In the genomic region with DNA sequence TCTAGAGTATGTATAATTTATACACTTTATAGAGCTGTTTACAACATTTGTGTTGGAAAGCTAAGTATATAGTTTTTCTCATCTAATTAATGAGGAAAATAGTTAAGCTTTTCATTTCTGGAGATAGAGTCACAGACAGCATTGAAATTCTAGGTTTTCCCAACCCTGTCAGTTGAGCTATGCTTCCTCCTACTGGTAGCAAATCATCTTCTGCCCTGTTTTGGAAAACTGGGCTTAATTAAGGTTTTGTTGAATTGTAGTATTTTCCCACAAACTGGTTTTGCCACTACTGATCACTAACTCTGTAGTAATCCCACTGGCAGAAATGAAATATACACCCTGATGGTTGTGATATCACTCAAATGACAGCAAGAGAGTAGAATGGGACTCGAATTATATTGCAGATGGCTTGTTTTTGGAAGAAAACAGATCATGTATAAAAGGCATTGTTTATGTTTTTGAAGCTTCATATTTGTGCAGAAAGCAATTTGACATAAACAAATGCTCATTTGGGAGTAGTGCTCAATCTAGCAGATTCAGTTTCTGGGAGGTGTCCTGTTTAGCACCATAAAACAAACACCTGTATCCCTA, we compare ENCODE assay signal across 10 cellular contexts. TPM values are rescaled to one million over a fixed set of nuclear protein-coding genes. Genes with fewer than 3 reads are reported as not detected.
DNase-seq lines count a peak whose midpoint lies in the region; ATAC-seq and TF ChIP-seq lines count a peak whose summit lies in the region.
"Had no signal": no experiment of that assay in that cellular context is flagged by ENCODE, and none has a peak within 500 bp of the region (broad histone marks: within the 10 kb centered on the region; RNA-seq: fewer than 3 reads in every experiment).

No MANE protein-coding gene starts in this region.

- H3K4me3 ChIP-seq in AG10803 (ENCODE audit: low read length) (no peak overlapping the region), HAP-1 (no peak overlapping the region)

- H3K4me1 ChIP-seq in HAP-1 = no peaks in the 10 kb centered on the region

- H3K36me3 ChIP-seq in HAP-1 (replicated peaks) = peaks cover 20% of the 10 kb centered on the region; the same call in 1 of the 2 replicates
- H3K36me3 ChIP-seq: neutrophil had no signal

- in situ Hi-C loops in HAP-1 (cut with MboI; ENCODE audit: low sequenced_read_pairs) = no loop called here

- DNase-seq in AG10803 (ENCODE audit: low read depth) (peak; percentile 43), dermis blood vessel endothelial cell (peak; percentile 15), midbrain (lab: John Stamatoyannopoulos, UW) (peak; percentile 57), NCI-H510A treated with DMSO at 0.1 percent for 48 hours (lab: John Stamatoyannopoulos, UW) (no peak), omental fat pad (ENCODE audit: low spot score) (no peak), HAP-1 (ENCODE audit: low spot score in 2 of 2) (no peak)
- DNase-seq in activated naive CD4-positive, alpha-beta T cell treated with anti-CD3 and anti-CD28 coated beads, Interleukin-2, amount 50 U/mL, for 16 hours = no peak
- DNase-seq: cortex of kidney had no signal

- TF ChIP-seq CTCF in AG10803 (conservative IDR thresholded peaks at IDR 0.05; ENCODE audit: low read length) = peak; percentile 82
- TF ChIP-seq CTCF in omental fat pad (IDR thresholded peaks at IDR 0.05) = no peak

- no peaks in the 10 kb centered on the region for H3K9me3 ChIP-seq in HAP-1
- H3K9me3 ChIP-seq: neutrophil had no signal

- peak; percentile 51 for TF ChIP-seq RAD21 in Ishikawa (IDR thresholded peaks at IDR 0.05; ENCODE audit: low read depth)

- no peaks in the 10 kb centered on the region for H3K27me3 ChIP-seq in HAP-1 (ENCODE audit: low read depth)
- H3K27me3 ChIP-seq: neutrophil had no signal

- ATAC-seq in omental fat pad (ENCODE audit: low FRiP score) = no peak

- no peak for TF ChIP-seq EP300 in Ishikawa (IDR thresholded peaks at IDR 0.05; ENCODE audit: borderline replicate concordance)

TF ChIP-seq in Ishikawa, 13 proteins besides CTCF, POLR2A, EP300 and RAD21:
- TF ChIP-seq TAF1 (IDR thresholded peaks at IDR 0.05; ENCODE audit: low read depth) (no peak), YY1 (IDR thresholded peaks at IDR 0.05; ENCODE audit: low read depth) (no peak), EGR1 (IDR thresholded peaks at IDR 0.05) (no peak), FOXM1 (IDR thresholded peaks at IDR 0.05; ENCODE audit: borderline replicate concordance, low read depth) (no peak)
- TF ChIP-seq, protein P1, sequence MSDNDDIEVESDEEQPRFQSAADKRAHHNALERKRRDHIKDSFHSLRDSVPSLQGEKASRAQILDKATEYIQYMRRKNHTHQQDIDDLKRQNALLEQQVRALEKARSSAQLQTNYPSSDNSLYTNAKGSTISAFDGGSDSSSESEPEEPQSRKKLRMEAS (IDR thresholded peaks at IDR 0.05) = no peak

RNA-seq across cellular contexts. Expression of gene CD180, which starts 46.6 kb away (rescaled TPM):
- total RNA-seq in dermis blood vessel endothelial cell (0.09 TPM in 1 of 2 replicates, not detected in the other), omental fat pad (1 to 10 TPM; 1.2 to 9.2 (median 2.5) TPM)

Comparison
In these comparisons a context has a peak if more than half of its experiments do, and no peak if none do; other contexts are left out.
1. DNase-seq: peak in AG10803 (single experiment), dermis blood vessel endothelial cell (single experiment) and midbrain (single experiment); none in NCI-H510A treated with DMSO at 0.1 percent for 48 hours (single experiment), activated naive CD4-positive, alpha-beta T cell treated with anti-CD3 and anti-CD28 coated beads, Interleukin-2, amount 50 U/mL, for 16 hours (single experiment), omental fat pad (single experiment) and HAP-1 (0 of 2).